24 cellular contexts compared by ENCODE assay signal in genomic region chr14:105431256-105431655, GRCh38. TPM values are rescaled to one million over a fixed set of nuclear protein-coding genes. Genes with fewer than 3 reads are reported as not detected.
"Had no signal": no experiment of that assay in that cellular context is flagged by ENCODE, and none has a peak within 500 bp of the region (broad histone marks: within the 10 kb centered on the region; RNA-seq: fewer than 3 reads in every experiment).

No MANE protein-coding gene starts in this region.

- H3K27ac Mint-ChIP-seq: activated naive CD8-positive, alpha-beta T cell; activated T-helper 17 cell treated with anti-CD3 and anti-CD28 coated beads, Interleukin-2, amount 50 U/mL, for 72 hours; mesothelial cell of epicardium; natural killer cell treated with Interleukin-12 subunit alpha and Interleukin-12 subunit beta and Interleukin-15 and Interleukin-18, amount 100 ng/mL, for 72 hours; T-helper 2 cell treated with Interferon-gamma antibody and Interleukin-4, amounts not matched to agents 5 μg/mL and 100 μg/mL, for 36 hours had no signal

- FAIRE-seq: bronchial epithelial cell, pancreas had no signal

- H3K9me3 ChIP-seq: adrenal gland, ascending aorta, pancreas, thoracic aorta, upper lobe of left lung had no signal

- H3K27me3 Mint-ChIP-seq: activated naive CD8-positive, alpha-beta T cell; activated T-helper 17 cell treated with anti-CD3 and anti-CD28 coated beads, Interleukin-2, amount 50 U/mL, for 72 hours; natural killer cell treated with Interleukin-12 subunit alpha and Interleukin-12 subunit beta and Interleukin-15 and Interleukin-18, amount 100 ng/mL, for 72 hours; T-cell had no signal

- ATAC-seq: activated T-helper 17 cell treated with anti-CD3 and anti-CD28 coated beads, Interleukin-2, amount 50 U/mL, for 72 hours; heart left ventricle; natural killer cell treated with Interleukin-12 subunit alpha and Interleukin-12 subunit beta and Interleukin-15 and Interleukin-18, amount 100 ng/mL, for 72 hours; sciatic nerve; T-cell had no signal

- H3K27me3 ChIP-seq: adrenal gland, ascending aorta, heart left ventricle, pancreas, upper lobe of left lung had no signal

- H3K4me1 Mint-ChIP-seq: mesothelial cell of epicardium had no signal

- H3K27ac ChIP-seq: WERI-Rb-1 had no signal

- H3K36me3 ChIP-seq: adrenal gland, pancreas, thoracic aorta had no signal

- H3K9me3 Mint-ChIP-seq: activated T-helper 17 cell treated with anti-CD3 and anti-CD28 coated beads, Interleukin-2, amount 50 U/mL, for 72 hours; natural killer cell treated with Interleukin-12 subunit alpha and Interleukin-12 subunit beta and Interleukin-15 and Interleukin-18, amount 100 ng/mL, for 72 hours; T-helper 2 cell treated with Interferon-gamma antibody and Interleukin-4, amounts not matched to agents 5 μg/mL and 100 μg/mL, for 36 hours had no signal

- H3K4me3 Mint-ChIP-seq: activated naive CD8-positive, alpha-beta T cell; activated T-helper 17 cell treated with anti-CD3 and anti-CD28 coated beads, Interleukin-2, amount 50 U/mL, for 72 hours; mesothelial cell of epicardium; natural killer cell treated with Interleukin-12 subunit alpha and Interleukin-12 subunit beta and Interleukin-15 and Interleukin-18, amount 100 ng/mL, for 72 hours; T-cell; T-helper 2 cell treated with Interferon-gamma antibody and Interleukin-4, amounts not matched to agents 5 μg/mL and 100 μg/mL, for 36 hours had no signal

- H3K4me3 ChIP-seq: adrenal gland, ascending aorta, heart left ventricle, pancreas, thoracic aorta, upper lobe of left lung had no signal

- H3K36me3 Mint-ChIP-seq: natural killer cell treated with Interleukin-12 subunit alpha and Interleukin-12 subunit beta and Interleukin-15 and Interleukin-18, amount 100 ng/mL, for 72 hours had no signal

- DNase-seq: activated CD4-positive, alpha-beta T cell treated with anti-CD3 and anti-CD28 coated beads for 1 hour; activated CD4-positive, alpha-beta T cell treated with anti-CD3 and anti-CD28 coated beads, Interleukin-2, amount 50 U/mL, for 1 hour; activated naive CD4-positive, alpha-beta T cell; activated T-cell treated with anti-CD3 and anti-CD28 coated beads, Interleukin-2, amount 50 U/mL, for 1 hour; cortex of kidney; heart left ventricle; left colon; stimulated activated CD4-positive, alpha-beta T cell treated with anti-CD3 and anti-CD28 coated beads, Interleukin-4, amount 100 ng/mL, for 1 hour; stimulated activated naive CD4-positive, alpha-beta T cell; T-cell; WERI-Rb-1 had no signal

- H3K4me1 ChIP-seq: pancreas had no signal

RNA-seq across cellular contexts. Expression of gene TEX22, which starts 32.9 kb away (rescaled TPM):
- total RNA-seq: ascending aorta, thoracic aorta had no signal

RNA-seq across cellular contexts. Expression of gene CRIP1, which starts 55.4 kb away (rescaled TPM):
- total RNA-seq: bronchial epithelial cell, lung microvascular endothelial cell had no signal
